In the genomic region with DNA sequence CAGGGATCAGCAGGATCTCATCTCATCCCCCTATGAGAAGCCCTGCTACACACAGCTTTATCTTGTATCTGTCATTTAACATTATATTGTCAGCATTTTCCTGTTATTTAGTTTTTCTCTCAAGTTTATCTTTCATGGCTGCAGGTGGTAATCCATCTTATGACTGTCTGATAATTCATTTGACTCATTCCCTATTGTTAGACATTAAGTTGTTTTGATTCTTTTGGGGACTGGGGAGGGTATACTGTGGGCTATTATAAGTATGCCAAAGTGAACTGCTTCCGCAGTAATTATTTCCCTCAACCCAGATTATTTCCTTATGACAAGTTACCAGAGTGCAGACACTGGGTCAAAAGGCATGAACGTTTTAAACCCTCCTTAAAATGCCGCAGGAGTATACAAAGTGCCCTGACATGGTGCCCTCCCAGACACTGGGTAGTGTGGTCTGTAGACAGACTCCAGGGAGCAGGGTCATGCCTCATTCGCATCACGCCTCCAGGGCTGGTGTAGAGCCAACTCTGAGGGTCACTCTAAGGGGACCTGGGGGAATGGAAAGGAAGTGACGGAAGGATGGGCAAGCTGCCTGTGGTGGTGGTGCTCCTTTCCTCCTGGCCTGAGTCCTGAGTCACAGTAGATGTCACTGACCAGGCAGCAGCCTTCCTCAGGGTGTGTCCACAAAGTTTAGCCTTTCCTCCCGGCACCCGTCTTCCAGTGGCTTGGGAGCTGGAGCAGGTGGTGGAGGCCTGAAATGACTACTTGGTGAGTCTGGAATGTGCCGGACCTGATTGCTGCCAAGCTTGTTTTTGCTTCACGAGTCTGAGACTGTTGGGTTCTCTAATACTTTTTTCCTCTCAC, we compare ENCODE assay signal across 12 cellular contexts. TPM values are rescaled to one million over a fixed set of nuclear protein-coding genes. Genes with fewer than 3 reads are reported as not detected.
DNase-seq lines count a peak whose midpoint lies in the region; TF ChIP-seq lines count a peak whose summit lies in the region.
"Had no signal": no experiment of that assay in that cellular context is flagged by ENCODE, and none has a peak within 500 bp of the region (broad histone marks: within the 10 kb centered on the region; RNA-seq: fewer than 3 reads in every experiment).

No MANE protein-coding gene starts in this region.

- no peak overlapping the region for H3K4me3 ChIP-seq in fibroblast of pulmonary artery (replicated peaks; ENCODE audit: low read depth, low read length)

- H3K36me3 Mint-ChIP-seq in Calu3 (ENCODE audit: insufficient read depth, unreplicated experiment) (peaks cover 13% of the 10 kb centered on the region), osteocyte (ENCODE audit: unreplicated experiment) (no peaks in the 10 kb centered on the region)

- H3K27ac Mint-ChIP-seq in Calu3 (ENCODE audit: unreplicated experiment) (peak overlapping the region; percentile 95), osteocyte (ENCODE audit: unreplicated experiment) (peak overlapping the region; percentile 19)

- H3K9me3 Mint-ChIP-seq in Calu3 (ENCODE audit: low read depth, unreplicated experiment) (no peaks in the 10 kb centered on the region), osteocyte (ENCODE audit: unreplicated experiment) (no peaks in the 10 kb centered on the region)
- H3K9me3 Mint-ChIP-seq: naive thymus-derived CD8-positive, alpha-beta T cell had no signal

- intact Hi-C loops in Calu3 (cut with micrococcal nuclease; ENCODE audit: unreplicated experiment), result loop anchor here (5.0 kb wide), 1 partner anchor 277 kb away; a partner anchor contains a TSS

- DNase-seq in Calu3 (peak; percentile 87), NCI-H2196 (lab: John Stamatoyannopoulos, UW; ENCODE audit: unreplicated experiment) (peak; percentile 61), fibroblast of pulmonary artery (ENCODE audit: low read depth) (peak; percentile 20), osteocyte (ENCODE audit: extremely low spot score, unreplicated experiment) (no peak), HUDEP-2 (lab: John Stamatoyannopoulos, UW; ENCODE audit: unreplicated experiment in 76 of 76) (no peak), ecto neural progenitor cell (ENCODE audit: low spot score) (no peak), DMS153 (lab: John Stamatoyannopoulos, UW) (no peak), midbrain (lab: John Stamatoyannopoulos, UW) (no peak)
- DNase-seq: activated effector memory CD4-positive, alpha-beta T cell treated with Interleukin-2 at 50 U/mL for 16 hours; naive thymus-derived CD8-positive, alpha-beta T cell; NCI-H526; WERI-Rb-1 had no signal

- H3K4me1 Mint-ChIP-seq in Calu3 (ENCODE audit: low read depth, unreplicated experiment) (peaks cover 65% of the 10 kb centered on the region), osteocyte (ENCODE audit: unreplicated experiment) (peaks cover 12% of the 10 kb centered on the region)

- CTCF ChIA-PET in Calu3 (lab: Charles Lee), result interaction anchor here (0.6 to 1.4 kb wide), 11 partner anchors 9 to 1589 kb away, joined by 3 to 8 read pairs (median 4); a partner anchor contains a TSS

- peak overlapping the region; percentile 54 for H3K4me3 Mint-ChIP-seq in Calu3 (ENCODE audit: low read depth, unreplicated experiment)
- H3K4me3 Mint-ChIP-seq in osteocyte (ENCODE audit: unreplicated experiment), result no peak overlapping the region
- H3K4me3 Mint-ChIP-seq: naive thymus-derived CD8-positive, alpha-beta T cell had no signal

- BruUV-seq in Calu3 (replicated peaks; lab: Mats Ljungman, UMichigan), result no TSS peak

- no peaks in the 10 kb centered on the region for H3K27me3 Mint-ChIP-seq in Calu3 (ENCODE audit: unreplicated experiment)
- no peaks in the 10 kb centered on the region for H3K27me3 Mint-ChIP-seq in osteocyte (ENCODE audit: unreplicated experiment)
- H3K27me3 Mint-ChIP-seq: naive thymus-derived CD8-positive, alpha-beta T cell had no signal

- TF ChIP-seq CTCF in Calu3 (IDR thresholded peaks at IDR 0.05; ENCODE audit: unreplicated experiment) (no peak), fibroblast of pulmonary artery (IDR thresholded peaks at IDR 0.05; ENCODE audit: low read length, missing control alignments) (no peak), osteocyte (IDR thresholded peaks at IDR 0.05) (no peak)

RNA-seq across cellular contexts. Expression of a gene that starts 11.6 kb away (rescaled TPM):
- 48.6 and 53.8 TPM in 2 replicates for total RNA-seq in Calu3 (2022)
- 0.27 TPM in 1 of 2 replicates, not detected in the other for total RNA-seq in osteocyte

Comparison
In these comparisons a context has a peak if more than half of its experiments do, and no peak if none do; other contexts are left out.
1. DNase-seq: peak in Calu3 (single experiment), NCI-H2196 (single experiment) and fibroblast of pulmonary artery (single experiment); none in osteocyte (single experiment), HUDEP-2 (0 of 76), ecto neural progenitor cell (single experiment), DMS153 (single experiment) and midbrain (single experiment).
2. RNA of a gene that starts 11.6 kb away (total RNA-seq): 48.6 to 53.8 TPM in Calu3; 0.27 TPM in osteocyte; every median in the first group is over 10 times any median in the second.